ENCODE assay signal across 23 cellular contexts in genomic region chr15:25243800-25244097, GRCh38.
DNase-seq lines count a peak whose midpoint lies in the region; ATAC-seq and TF ChIP-seq lines count a peak whose summit lies in the region.
"Had no signal": no experiment of that assay in that cellular context is flagged by ENCODE, and none has a peak within 500 bp of the region (broad histone marks: within the 10 kb centered on the region; RNA-seq: fewer than 3 reads in every experiment).

No MANE protein-coding gene starts in this region.

- H3K27me3 ChIP-seq in breast epithelium (no peaks in the 10 kb centered on the region), mammary epithelial cell (ENCODE audit: insufficient read depth, low read length) (no peaks in the 10 kb centered on the region), dorsolateral prefrontal cortex (no peaks in the 10 kb centered on the region)
- H3K27me3 ChIP-seq: ascending aorta, gastrocnemius medialis, stomach, thyroid gland had no signal

- peak; percentile 7 to 19 for DNase-seq in breast epithelium (ENCODE audit: low spot score in 2 of 2)
- DNase-seq in mammary epithelial cell = no peak
- peak in 7 of 10 donors; percentile 0 to 28 (median 13) for DNase-seq in dorsolateral prefrontal cortex
- peak; percentile 43 for DNase-seq in mesenteric fat pad (ENCODE audit: low spot score)
- peak; percentile 52 for DNase-seq in type B pancreatic cell (ENCODE audit: extremely low spot score, unreplicated experiment)
- no peak for DNase-seq in medulla oblongata (ENCODE audit: extremely low spot score)
- no peak for DNase-seq in activated CD4-positive, alpha-beta T cell treated with anti-CD3 and anti-CD28 coated beads, Interleukin-2, amount 50 U/mL, for 48 hours
- DNase-seq: activated CD4-positive, alpha-beta T cell treated with anti-CD3 and anti-CD28 coated beads, Interleukin-2, amount 10 ng/mL, durations not matched to agents 24 days and 14 days; central memory CD4-positive, alpha-beta T cell; DMS 273 treated with DMSO at 0.1 percent for 48 hours; hypothalamus; NCI-H1417 treated with DMSO at 0.1 percent for 48 hours; NCI-H82; nephron progenitor cell; stomach had no signal

- no peak overlapping the region for H3K4me3 Mint-ChIP-seq in type B pancreatic cell
- H3K4me3 Mint-ChIP-seq: activated CD4-positive, alpha-beta T cell treated with anti-CD3 and anti-CD28 coated beads, Interleukin-2, amount 10 ng/mL, durations not matched to agents 24 days and 14 days; activated naive CD4-positive, alpha-beta T cell treated with anti-CD3 and anti-CD28 coated beads, Interleukin-2, amount 50 U/mL, for 24 hours; CD8-positive, alpha-beta memory T cell; nephron progenitor cell had no signal

- CTCF ChIA-PET in mammary epithelial cell (lab: Charles Lee; ENCODE audit: low non-redundant PET) = no interaction called here

- dilution Hi-C loops in mammary epithelial cell (cut with HindIII; ENCODE audit: low sequenced_read_pairs) = no loop called here

- no peaks in the 10 kb centered on the region for H3K4me1 Mint-ChIP-seq in type B pancreatic cell (ENCODE audit: unreplicated experiment)
- H3K4me1 Mint-ChIP-seq: activated CD4-positive, alpha-beta T cell treated with anti-CD3 and anti-CD28 coated beads, Interleukin-2, amount 10 ng/mL, durations not matched to agents 24 days and 14 days; activated naive CD4-positive, alpha-beta T cell treated with anti-CD3 and anti-CD28 coated beads, Interleukin-2, amount 50 U/mL, for 24 hours; CD8-positive, alpha-beta memory T cell; nephron progenitor cell had no signal

- H3K4me3 ChIP-seq in breast epithelium (no peak overlapping the region), mammary epithelial cell (replicated peaks in 1 of 3; ENCODE audit: insufficient read depth in 1 of 3, low read depth in 2 of 3, low read length in 3 of 3) (no peak overlapping the region), dorsolateral prefrontal cortex (no peak overlapping the region)
- H3K4me3 ChIP-seq: ascending aorta, gastrocnemius medialis, stomach, thyroid gland had no signal

- WGBS in mammary epithelial cell (ENCODE audit: low coverage, missing lambda C conversion rate) = 78% methylated on average over 6 of the region's 7 CpGs

- H2AFZ ChIP-seq in mammary epithelial cell (ENCODE audit: low read depth, low read length) = no peak overlapping the region
- H2AFZ ChIP-seq: parathyroid adenoma had no signal

- H3K36me3 ChIP-seq in breast epithelium = no peaks in the 10 kb centered on the region
- no peaks in the 10 kb centered on the region for H3K36me3 ChIP-seq in mammary epithelial cell (ENCODE audit: insufficient read depth, low read length)
- H3K36me3 ChIP-seq: ascending aorta, gastrocnemius medialis, thyroid gland had no signal

- H3K4me1 ChIP-seq in breast epithelium (no peaks in the 10 kb centered on the region), mammary epithelial cell (ENCODE audit: insufficient read depth, low read length) (no peaks in the 10 kb centered on the region)
- H3K4me1 ChIP-seq: ascending aorta, gastrocnemius medialis, parathyroid adenoma, stomach, thyroid gland had no signal

- H3K27ac Mint-ChIP-seq in type B pancreatic cell = no peak overlapping the region
- H3K27ac Mint-ChIP-seq: activated CD4-positive, alpha-beta T cell treated with anti-CD3 and anti-CD28 coated beads, Interleukin-2, amount 10 ng/mL, durations not matched to agents 24 days and 14 days; activated naive CD4-positive, alpha-beta T cell treated with anti-CD3 and anti-CD28 coated beads, Interleukin-2, amount 50 U/mL, for 24 hours; CD8-positive, alpha-beta memory T cell; nephron progenitor cell had no signal

- H4K20me1 ChIP-seq in mammary epithelial cell (ENCODE audit: insufficient read depth, low read length) = no peaks in the 10 kb centered on the region

- no peak for TF ChIP-seq CTCF in breast epithelium (IDR thresholded peaks at IDR 0.05)
- TF ChIP-seq CTCF in mammary epithelial cell (conservative IDR thresholded peaks at IDR 0.05 in 1 of 2, IDR thresholded peaks at IDR 0.05 in 1 of 2; ENCODE audit: extremely low read depth in 1 of 2, insufficient read depth in 1 of 2, low read depth in 1 of 2, low read length in 2 of 2) = no peak
- TF ChIP-seq CTCF in dorsolateral prefrontal cortex (IDR thresholded peaks at IDR 0.05 in 54 of 56, conservative IDR thresholded peaks at IDR 0.05 in 2 of 56; ENCODE audit: low read depth in 1 of 56, partially characterized antibody in 56 of 56) = no peak
- TF ChIP-seq CTCF in type B pancreatic cell (conservative IDR thresholded peaks at IDR 0.05) = no peak

- in situ Hi-C loops in mammary epithelial cell (cut with MboI; ENCODE audit: low sequenced_read_pairs in 2 of 2) = no loop called here

- no peak overlapping the region for H3K4me2 ChIP-seq in mammary epithelial cell (ENCODE audit: insufficient read depth, low read depth, low read length)

- intact Hi-C loops in breast epithelium (cut with DNase I; ENCODE audit: low total_unique reads) = no loop called here
- intact Hi-C loops in mammary epithelial cell (cut with micrococcal nuclease) = no loop called here
- intact Hi-C loops in dorsolateral prefrontal cortex (cut with DNase I) = no loop called here

- ATAC-seq in GM19452 (IDR thresholded peaks at IDR 0.05; ENCODE audit: unreplicated experiment) = no peak
- ATAC-seq: gastrocnemius medialis had no signal

- no peak overlapping the region for H3K9ac ChIP-seq in mammary epithelial cell (ENCODE audit: insufficient read depth, low read length)
- H3K9ac ChIP-seq: parathyroid adenoma had no signal

- H3K79me2 ChIP-seq in mammary epithelial cell (ENCODE audit: insufficient read depth, low read length) = no peaks in the 10 kb centered on the region
- H3K79me2 ChIP-seq: parathyroid adenoma had no signal

- no peaks in the 10 kb centered on the region for H3K9me3 Mint-ChIP-seq in type B pancreatic cell
- H3K9me3 Mint-ChIP-seq: activated naive CD4-positive, alpha-beta T cell treated with anti-CD3 and anti-CD28 coated beads, Interleukin-2, amount 50 U/mL, for 24 hours had no signal

- TF ChIP-seq POLR2A in breast epithelium (IDR thresholded peaks at IDR 0.05) = no peak

- H3K9me3 ChIP-seq in breast epithelium = peaks cover 73 to 95% of the 10 kb centered on the region in 2 donors
- peaks cover 55% of the 10 kb centered on the region for H3K9me3 ChIP-seq in mammary epithelial cell (replicated peaks; ENCODE audit: insufficient read depth, low read length)
- H3K9me3 ChIP-seq: gastrocnemius medialis, thyroid gland had no signal

- no peaks in the 10 kb centered on the region for H3K27me3 Mint-ChIP-seq in type B pancreatic cell
- H3K27me3 Mint-ChIP-seq: activated CD4-positive, alpha-beta T cell treated with anti-CD3 and anti-CD28 coated beads, Interleukin-2, amount 10 ng/mL, durations not matched to agents 24 days and 14 days; activated naive CD4-positive, alpha-beta T cell treated with anti-CD3 and anti-CD28 coated beads, Interleukin-2, amount 50 U/mL, for 24 hours; CD8-positive, alpha-beta memory T cell had no signal

- H3K27ac ChIP-seq in breast epithelium = no peak overlapping the region
- H3K27ac ChIP-seq in mammary epithelial cell (ENCODE audit: insufficient read depth, low read depth, low read length) = no peak overlapping the region
- H3K27ac ChIP-seq in dorsolateral prefrontal cortex = no peak overlapping the region
- H3K27ac ChIP-seq: ascending aorta, gastrocnemius medialis, HL-60, parathyroid adenoma, stomach, thyroid gland had no signal

- no peaks in the 10 kb centered on the region for H3K36me3 Mint-ChIP-seq in type B pancreatic cell
- H3K36me3 Mint-ChIP-seq: activated naive CD4-positive, alpha-beta T cell treated with anti-CD3 and anti-CD28 coated beads, Interleukin-2, amount 50 U/mL, for 24 hours; CD8-positive, alpha-beta memory T cell had no signal

- no TSS peak for BruUV-seq in mammary epithelial cell (replicated peaks; lab: Mats Ljungman, UMichigan)

Comparison
In these comparisons a context has a peak if more than half of its experiments do, and no peak if none do; other contexts are left out.
1. DNase-seq: peak in breast epithelium (2 of 2), dorsolateral prefrontal cortex (7 of 10), mesenteric fat pad (single experiment) and type B pancreatic cell (single experiment); none in mammary epithelial cell (single experiment), medulla oblongata (single experiment) and activated CD4-positive, alpha-beta T cell treated with anti-CD3 and anti-CD28 coated beads, Interleukin-2, amount 50 U/mL, for 48 hours (0 of 2).